In the genomic region with DNA sequence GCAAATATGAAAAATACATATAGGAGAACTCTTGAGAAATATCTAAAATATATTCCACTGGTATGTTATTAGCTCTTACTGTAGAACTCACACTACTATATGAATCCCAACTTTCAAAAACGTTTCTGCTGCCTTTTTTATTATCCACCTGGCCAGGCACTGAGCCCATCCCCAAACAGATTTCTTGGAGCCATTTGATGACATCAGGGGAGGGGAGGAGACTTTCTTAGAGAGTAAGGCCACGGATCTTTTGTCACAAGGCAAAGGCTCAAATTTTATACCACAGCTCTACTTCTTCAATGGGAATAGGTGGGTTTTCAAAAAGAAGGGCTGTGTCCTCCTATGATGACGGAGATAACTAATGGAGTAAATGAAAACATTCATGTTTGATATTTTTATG, we compare ENCODE assay signal across 20 cellular contexts.
A peak's percentile ranks its signal among the peaks of the same experiment; 100 is the strongest.
DNase-seq lines count a peak whose midpoint lies in the region; FAIRE-seq and TF ChIP-seq lines count a peak whose summit lies in the region.
"Had no signal": no experiment of that assay in that cellular context is flagged by ENCODE, and none has a peak within 500 bp of the region (broad histone marks: within the 10 kb centered on the region; RNA-seq: fewer than 3 reads in every experiment).

No MANE protein-coding gene starts in this region.

- H3K27me3 ChIP-seq in hepatocyte, result no peaks in the 10 kb centered on the region

- no peak overlapping the region for H3K27ac Mint-ChIP-seq in activated naive CD4-positive, alpha-beta T cell treated with anti-CD3 and anti-CD28 coated beads, Interleukin-2, amount 10 ng/mL, durations not matched to agents 7 days and 5 days
- H3K27ac Mint-ChIP-seq in activated CD4-positive, alpha-beta T cell treated with anti-CD3 and anti-CD28 coated beads, Interleukin-2, amount 10 ng/mL, durations not matched to agents 24 days and 14 days, result no peak overlapping the region
- H3K27ac Mint-ChIP-seq: CD14-positive monocyte, HFFc6 had no signal

- no peak overlapping the region for H2AFZ ChIP-seq in hepatocyte

- DNase-seq in NCI-H69 (lab: John Stamatoyannopoulos, UW) (peak; percentile 76), hepatocyte (ENCODE audit: low spot score) (no peak), D721Med (ENCODE audit: insufficient read length, low spot score) (no peak)
- DNase-seq in activated CD8-positive, alpha-beta memory T cell treated with anti-CD3 and anti-CD28 coated beads, Interleukin-2, amount 50 U/mL, for 4 hours, result no peak
- no peak for DNase-seq in activated naive CD4-positive, alpha-beta T cell treated with anti-CD3 and anti-CD28 coated beads, Interleukin-2, amount 10 ng/mL, durations not matched to agents 7 days and 5 days
- DNase-seq in activated CD4-positive, alpha-beta T cell treated with anti-CD3 and anti-CD28 coated beads, Interleukin-2, amount 10 ng/mL, durations not matched to agents 24 days and 14 days, result no peak
- DNase-seq: ACHN; AML-193; DND-41; HFFc6; KBM-7; NCI-H2029; NCI-H446 treated with DMSO at 0.1 percent for 48 hours; NK-92 treated with Interleukin-12 subunit alpha and Interleukin-12 subunit beta, amount 100 ng/mL, for 24 hours; SK-N-SH had no signal

- H3K4me2 ChIP-seq in hepatocyte, result peak overlapping the region; percentile 7
- H3K4me2 ChIP-seq: SK-N-SH had no signal

- no peak overlapping the region for H3K4me3 Mint-ChIP-seq in activated naive CD4-positive, alpha-beta T cell treated with anti-CD3 and anti-CD28 coated beads, Interleukin-2, amount 10 ng/mL, durations not matched to agents 7 days and 5 days
- no peak overlapping the region for H3K4me3 Mint-ChIP-seq in activated CD4-positive, alpha-beta T cell treated with anti-CD3 and anti-CD28 coated beads, Interleukin-2, amount 10 ng/mL, durations not matched to agents 24 days and 14 days
- H3K4me3 Mint-ChIP-seq: CD14-positive monocyte, HFFc6 had no signal

- FAIRE-seq in D721Med (lab: Jason Lieb, UNC), result no peak
- FAIRE-seq: G401.6, RCC 7860 had no signal

- H3K79me2 ChIP-seq in hepatocyte, result no peaks in the 10 kb centered on the region

- H4K20me1 ChIP-seq in hepatocyte (ENCODE audit: insufficient read depth, poor library complexity, severe bottlenecking), result no peaks in the 10 kb centered on the region

- POLR2A ChIA-PET in HEK293 (lab: Yijun Ruan, JAX), result no interaction called here

- TF ChIP-seq CTCF in HEK293 (tag by site-specific recombination; IDR thresholded peaks at IDR 0.05) (no peak), hepatocyte (IDR thresholded peaks at IDR 0.05; ENCODE audit: poor library complexity) (no peak), D721Med (IDR thresholded peaks at IDR 0.05; ENCODE audit: insufficient read depth, missing control alignments) (no peak)

- H3K27ac ChIP-seq in HEK293 (ENCODE audit: extremely low read depth, low read depth, low read length), result no peak overlapping the region
- no peak overlapping the region for H3K27ac ChIP-seq in hepatocyte
- H3K27ac ChIP-seq: GM23248 had no signal

- H3K36me3 Mint-ChIP-seq in activated naive CD4-positive, alpha-beta T cell treated with anti-CD3 and anti-CD28 coated beads, Interleukin-2, amount 10 ng/mL, durations not matched to agents 7 days and 5 days, result no peaks in the 10 kb centered on the region
- no peaks in the 10 kb centered on the region for H3K36me3 Mint-ChIP-seq in activated CD4-positive, alpha-beta T cell treated with anti-CD3 and anti-CD28 coated beads, Interleukin-2, amount 10 ng/mL, durations not matched to agents 24 days and 14 days (ENCODE audit: low read depth)
- H3K36me3 Mint-ChIP-seq: CD14-positive monocyte had no signal

- H3K9me3 ChIP-seq in HEK293 (ENCODE audit: control insufficient read depth, insufficient read depth, low read depth, low read length), result no peaks in the 10 kb centered on the region
- no peaks in the 10 kb centered on the region for H3K9me3 ChIP-seq in hepatocyte (ENCODE audit: low read depth)
- H3K9me3 ChIP-seq: SK-N-SH had no signal

- intact Hi-C loops in activated CD4-positive, alpha-beta T cell treated with anti-CD3 and anti-CD28 coated beads, Interleukin-2, amount 10 ng/mL, durations not matched to agents 24 days and 14 days (cut with micrococcal nuclease), result no loop called here

- H3K4me1 Mint-ChIP-seq in activated naive CD4-positive, alpha-beta T cell treated with anti-CD3 and anti-CD28 coated beads, Interleukin-2, amount 10 ng/mL, durations not matched to agents 7 days and 5 days, result no peaks in the 10 kb centered on the region
- H3K4me1 Mint-ChIP-seq in activated CD4-positive, alpha-beta T cell treated with anti-CD3 and anti-CD28 coated beads, Interleukin-2, amount 10 ng/mL, durations not matched to agents 24 days and 14 days, result no peaks in the 10 kb centered on the region
- H3K4me1 Mint-ChIP-seq: CD14-positive monocyte had no signal

- 54% methylated on average over 3 of the region's 3 CpGs for WGBS in hepatocyte (ENCODE audit: low lambda C conversion rate, missing lambda C conversion rate)

- H3K4me3 ChIP-seq in HEK293 (ENCODE audit: low read depth, low read length) (no peak overlapping the region), hepatocyte (no peak overlapping the region)
- H3K4me3 ChIP-seq: GM23248 had no signal

- H3K9me3 Mint-ChIP-seq in activated naive CD4-positive, alpha-beta T cell treated with anti-CD3 and anti-CD28 coated beads, Interleukin-2, amount 10 ng/mL, durations not matched to agents 7 days and 5 days, result peaks cover 2% of the 10 kb centered on the region
- H3K9me3 Mint-ChIP-seq in activated CD4-positive, alpha-beta T cell treated with anti-CD3 and anti-CD28 coated beads, Interleukin-2, amount 10 ng/mL, durations not matched to agents 24 days and 14 days, result peaks cover 3% of the 10 kb centered on the region
- H3K9me3 Mint-ChIP-seq: HFFc6 had no signal

- H3K9me2 ChIP-seq in hepatocyte (replicated peaks; ENCODE audit: insufficient read depth), result no peaks in the 10 kb centered on the region
- H3K9me2 ChIP-seq: SK-N-SH had no signal

- H3K27me3 Mint-ChIP-seq in activated naive CD4-positive, alpha-beta T cell treated with anti-CD3 and anti-CD28 coated beads, Interleukin-2, amount 10 ng/mL, durations not matched to agents 7 days and 5 days, result no peaks in the 10 kb centered on the region
- H3K27me3 Mint-ChIP-seq in activated CD4-positive, alpha-beta T cell treated with anti-CD3 and anti-CD28 coated beads, Interleukin-2, amount 10 ng/mL, durations not matched to agents 24 days and 14 days, result no peaks in the 10 kb centered on the region

- peaks cover 25% of the 10 kb centered on the region; the same call in 1 of the 2 replicates for H3K4me1 ChIP-seq in HEK293 (ENCODE audit: control insufficient read depth, insufficient read depth, low read length)
- H3K4me1 ChIP-seq in hepatocyte (ENCODE audit: insufficient read depth), result no peaks in the 10 kb centered on the region

- H3K36me3 ChIP-seq in HEK293 (ENCODE audit: control insufficient read depth in 2 of 2, insufficient read depth in 1 of 2, low read length in 2 of 2), result no peaks in the 10 kb centered on the region
- H3K36me3 ChIP-seq in hepatocyte (replicated peaks; ENCODE audit: insufficient read depth, low read depth), result no peaks in the 10 kb centered on the region

- CTCF ChIA-PET in HEK293 (lab: Yijun Ruan, JAX), result interaction anchor here (0.7 to 2.0 kb wide), 3 partner anchors 28 to 61 kb away, joined by 3 to 4 read pairs (median 3); no protein-coding TSS in a partner anchor
- CTCF ChIA-PET in activated naive CD4-positive, alpha-beta T cell treated with anti-CD3 and anti-CD28 coated beads, Interleukin-2, amount 10 ng/mL, durations not matched to agents 7 days and 5 days (lab: Charles Lee), result no interaction called here

TF ChIP-seq in HEK293, 187 proteins besides CTCF, POLR2A, EP300 and RAD21:
- TF ChIP-seq ZIC2 (tag by site-specific recombination; IDR thresholded peaks at IDR 0.05) (no peak), BCL6B (tag by site-specific recombination; IDR thresholded peaks at IDR 0.05) (peak; percentile 74), ZNF121 (tag by site-specific recombination; IDR thresholded peaks at IDR 0.05) (no peak), GFI1B (tag by site-specific recombination; IDR thresholded peaks at IDR 0.05) (no peak), ZXDB (tag by site-specific recombination; IDR thresholded peaks at IDR 0.05) (no peak), GLI2 (tag by site-specific recombination; IDR thresholded peaks at IDR 0.05; ENCODE audit: borderline replicate concordance, low read depth) (no peak), ZNF610 (tag by site-specific recombination; IDR thresholded peaks at IDR 0.05; ENCODE audit: borderline replicate concordance) (no peak), ZNF423 (tag by site-specific recombination; IDR thresholded peaks at IDR 0.05) (no peak), ZNF391 (tag by site-specific recombination; IDR thresholded peaks at IDR 0.05; ENCODE audit: borderline replicate concordance, low read depth) (no peak)
- TF ChIP-seq, protein P1, sequence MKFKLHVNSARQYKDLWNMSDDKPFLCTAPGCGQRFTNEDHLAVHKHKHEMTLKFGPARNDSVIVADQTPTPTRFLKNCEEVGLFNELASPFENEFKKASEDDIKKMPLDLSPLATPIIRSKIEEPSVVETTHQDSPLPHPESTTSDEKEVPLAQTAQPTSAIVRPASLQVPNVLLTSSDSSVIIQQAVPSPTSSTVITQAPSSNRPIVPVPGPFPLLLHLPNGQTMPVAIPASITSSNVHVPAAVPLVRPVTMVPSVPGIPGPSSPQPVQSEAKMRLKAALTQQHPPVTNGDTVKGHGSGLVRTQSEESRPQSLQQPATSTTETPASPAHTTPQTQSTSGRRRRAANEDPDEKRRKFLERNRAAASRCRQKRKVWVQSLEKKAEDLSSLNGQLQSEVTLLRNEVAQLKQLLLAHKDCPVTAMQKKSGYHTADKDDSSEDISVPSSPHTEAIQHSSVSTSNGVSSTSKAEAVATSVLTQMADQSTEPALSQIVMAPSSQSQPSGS (tag by site-specific recombination; IDR thresholded peaks at IDR 0.05; ENCODE audit: low read depth), result 0 out of 2 replicates have a peak, but pooled peaks have one; percentile 4
